In the genomic region with DNA sequence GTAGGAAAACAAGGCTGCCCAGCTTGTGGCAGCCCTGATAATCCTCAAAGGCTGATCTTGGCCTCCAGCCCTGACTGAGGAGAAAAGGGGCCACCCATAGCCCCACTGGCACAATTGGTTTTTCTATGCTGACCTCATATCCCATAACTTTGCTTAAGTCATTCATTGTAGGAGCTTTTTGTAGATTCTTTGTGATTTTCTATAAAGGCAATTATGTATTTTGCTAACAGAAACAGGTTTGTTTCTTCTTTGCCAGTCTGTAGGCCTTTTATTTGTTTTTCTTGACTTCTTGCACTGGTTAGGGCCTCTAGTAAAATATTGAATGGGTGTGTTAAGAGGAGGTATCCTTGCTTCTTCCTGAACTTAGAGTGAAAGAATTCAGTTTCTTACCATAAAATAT, we compare ENCODE assay signal across 24 cellular contexts.
"Had no signal": no experiment of that assay in that cellular context is flagged by ENCODE, and none has a peak within 500 bp of the region (broad histone marks: within the 10 kb centered on the region; RNA-seq: fewer than 3 reads in every experiment).

No MANE protein-coding gene starts in this region.

- H3K9me2 ChIP-seq: SK-N-SH had no signal

- H3K27ac ChIP-seq: HL-60, Peyer's patch, SJCRH30 had no signal

- H3K4me1 ChIP-seq: Peyer's patch had no signal

- ATAC-seq: Right ventricle myocardium inferior, T-cell had no signal

- H3K4me2 ChIP-seq: SK-N-SH had no signal

- H3K27me3 ChIP-seq: MG63, Peyer's patch, SJCRH30 had no signal

- H3K36me3 ChIP-seq: MG63, Peyer's patch, SJCRH30 had no signal

- H3K4me3 ChIP-seq: MG63, Peyer's patch, SJCRH30 had no signal

- H3K9ac ChIP-seq: SK-N-SH had no signal

- H3K9me3 ChIP-seq: Peyer's patch had no signal

- DNase-seq: Karpas-422, KG1, MG63, NCI-H1092, NCI-H1105 treated with DMSO at 0.1 percent for 48 hours, NCI-H1417 treated with DMSO at 0.1 percent for 48 hours, NCI-H146, NCI-H1694 treated with DMSO at 0.1 percent for 48 hours, NCI-H1930, NCI-H2081, NCI-H2107, NCI-H2227 treated with DMSO at 0.1 percent for 48 hours, NCI-H510A, NCI-H524 treated with DMSO at 0.1 percent for 48 hours, NCI-H69, NCI-H774, Peyer's patch, SHP77 treated with DMSO at 0.1 percent for 48 hours, SK-N-SH, SW 1271, T-cell had no signal
